In genomic region chrX:137031517-137032377, GRCh38 we compare ENCODE assay signal across 8 cellular contexts. TPM values are rescaled to one million over a fixed set of nuclear protein-coding genes. Genes with fewer than 3 reads are reported as not detected.
DNase-seq lines count a peak whose midpoint lies in the region; ATAC-seq and TF ChIP-seq lines count a peak whose summit lies in the region.

No MANE protein-coding gene starts in this region.

- TF ChIP-seq POLR2A in tibial nerve (IDR thresholded peaks at IDR 0.05), result no peak

- intact Hi-C loops in mucosa of descending colon (cut with DNase I, micrococcal nuclease), result no loop called here

- H3K4me3 ChIP-seq in Jurkat, Clone E6-1 (ENCODE audit: low read length), result peak overlapping the region; percentile 59
- H3K4me3 ChIP-seq in WERI-Rb-1 (ENCODE audit: low read depth, low read length) (peak overlapping the region; percentile 28), mucosa of descending colon (no peak overlapping the region), tibial nerve (peak overlapping the region in 3 of 4 donors; percentile 11 to 42 (median 29))
- peak overlapping the region; percentile 55 for H3K4me3 ChIP-seq in effector memory CD4-positive, alpha-beta T cell (ENCODE audit: insufficient read depth, low read depth, low read length, poor library complexity, severe bottlenecking)

- peak; percentile 92 for ATAC-seq in GM21515 (IDR thresholded peaks at IDR 0.05; ENCODE audit: unreplicated experiment)
- ATAC-seq in mucosa of descending colon, result peak; percentile 48
- no peak for ATAC-seq in HG03139 (IDR thresholded peaks at IDR 0.05; ENCODE audit: unreplicated experiment)

- DNase-seq in ELF-1 (ENCODE audit: low read depth, low spot score) (peak; percentile 82), WERI-Rb-1 (peak; percentile 24), mucosa of descending colon (peak in 2 of 3 donors; percentile 23 to 26), tibial nerve (ENCODE audit: low spot score in 2 of 2) (no peak)
- DNase-seq in Jurkat, Clone E6-1 (ENCODE audit: low read depth, low spot score), result peak; percentile 63
- DNase-seq in effector memory CD4-positive, alpha-beta T cell, result peak in 2 of 3 donors; percentile 7 to 11

- H3K4me1 ChIP-seq in effector memory CD4-positive, alpha-beta T cell (ENCODE audit: control insufficient read depth, insufficient read depth, low read length, poor library complexity, severe bottlenecking), result peaks cover 7% of the 10 kb centered on the region
- H3K4me1 ChIP-seq in mucosa of descending colon (ENCODE audit: low read depth) (peaks cover 2% of the 10 kb centered on the region), tibial nerve (peaks cover 0 to 30% (median 2%) of the 10 kb centered on the region in 4 donors)

- H3K27me3 ChIP-seq in WERI-Rb-1 (ENCODE audit: insufficient read depth, low read depth, severe bottlenecking) (peaks cover 80% of the 10 kb centered on the region), tibial nerve (peaks cover 0 to 65% of the 10 kb centered on the region in 2 donors)
- peaks cover 18% of the 10 kb centered on the region for H3K27me3 ChIP-seq in effector memory CD4-positive, alpha-beta T cell (replicated peaks; ENCODE audit: control insufficient read depth, insufficient read depth, low read length, poor library complexity, severe bottlenecking)

- H3K9me3 ChIP-seq in WERI-Rb-1 (ENCODE audit: severe bottlenecking) (peaks cover 2% of the 10 kb centered on the region), mucosa of descending colon (no peaks in the 10 kb centered on the region), tibial nerve (no peaks in the 10 kb centered on the region)
- no peaks in the 10 kb centered on the region for H3K9me3 ChIP-seq in effector memory CD4-positive, alpha-beta T cell (ENCODE audit: control insufficient read depth, low read length)

- WGBS in tibial nerve, 2 donors, result 2 to 40% methylated on average over 34 to 52 of the region's 52 CpGs

- H3K27ac ChIP-seq in WERI-Rb-1, result no peak overlapping the region
- no peak overlapping the region for H3K27ac ChIP-seq in effector memory CD4-positive, alpha-beta T cell (ENCODE audit: insufficient read depth, low read length, poor library complexity, severe bottlenecking)
- H3K27ac ChIP-seq in tibial nerve, result no peak overlapping the region

- TF ChIP-seq CTCF in WERI-Rb-1 (IDR thresholded peaks at IDR 0.05; ENCODE audit: low read depth, low read length), result no peak
- no peak for TF ChIP-seq CTCF in mucosa of descending colon (IDR thresholded peaks at IDR 0.05)
- TF ChIP-seq CTCF in tibial nerve (IDR thresholded peaks at IDR 0.05), result no peak

- no peak for TF ChIP-seq EP300 in tibial nerve (IDR thresholded peaks at IDR 0.05)

- H3K36me3 ChIP-seq in WERI-Rb-1 (no peaks in the 10 kb centered on the region), mucosa of descending colon (ENCODE audit: low read depth) (no peaks in the 10 kb centered on the region), tibial nerve (no peaks in the 10 kb centered on the region)
- no peaks in the 10 kb centered on the region for H3K36me3 ChIP-seq in effector memory CD4-positive, alpha-beta T cell (ENCODE audit: control insufficient read depth, insufficient read depth, low read length)

RNA-seq across cellular contexts. Expression of gene GPR101, which starts 2.0 kb away (rescaled TPM):
- polyA plus RNA-seq in Jurkat, Clone E6-1 (2012; ENCODE audit: insufficient read depth, insufficient read length), result not detected
- total RNA-seq in mucosa of descending colon (not detected), tibial nerve (not detected)

Comparison
In these comparisons a context has a peak if more than half of its experiments do, and no peak if none do; other contexts are left out.
1. DNase-seq: peak in ELF-1 (single experiment), Jurkat, Clone E6-1 (single experiment), WERI-Rb-1 (single experiment), effector memory CD4-positive, alpha-beta T cell (2 of 3) and mucosa of descending colon (2 of 3); none in tibial nerve (0 of 2).